In genomic region chr2:216499641-216500218, GRCh38 we compare ENCODE assay signal across 8 cellular contexts. TPM values are rescaled to one million over a fixed set of nuclear protein-coding genes. Genes with fewer than 3 reads are reported as not detected.
DNase-seq lines count a peak whose midpoint lies in the region; ATAC-seq and TF ChIP-seq lines count a peak whose summit lies in the region.

No MANE protein-coding gene starts in this region.

- H3K36me3 ChIP-seq in ACC112 (ENCODE audit: insufficient read depth, low read length) = peaks cover 57% of the 10 kb centered on the region
- H3K36me3 ChIP-seq in breast epithelium = no peaks in the 10 kb centered on the region
- H3K36me3 ChIP-seq in mucosa of stomach (ENCODE audit: control insufficient read depth, insufficient read depth, low read length) = no peaks in the 10 kb centered on the region

- H3K27me3 Mint-ChIP-seq in IgD-negative memory B cell = no peaks in the 10 kb centered on the region

- H3K4me1 Mint-ChIP-seq in IgD-negative memory B cell = peaks cover 35 to 41% (median 38%) of the 10 kb centered on the region in 3 donors

- no peak for ATAC-seq in HG03571 (IDR thresholded peaks at IDR 0.05; ENCODE audit: unreplicated experiment)

- peak overlapping the region; percentile 91 to 98 (median 95) for H3K4me3 Mint-ChIP-seq in IgD-negative memory B cell

- TF ChIP-seq POLR2A in breast epithelium (IDR thresholded peaks at IDR 0.05) = no peak

- DNase-seq in breast epithelium (ENCODE audit: low spot score in 2 of 2) = no peak
- no peak for DNase-seq in COLO829 (ENCODE audit: low spot score)
- DNase-seq in CD1c-positive myeloid dendritic cell (ENCODE audit: extremely low spot score) = no peak
- DNase-seq in NCI-H2081 (lab: John Stamatoyannopoulos, UW) = no peak

- H3K27ac Mint-ChIP-seq in IgD-negative memory B cell = peak overlapping the region; percentile 61 to 96 (median 86)

- H3K9ac ChIP-seq in mucosa of stomach (ENCODE audit: low read length) = peak overlapping the region; percentile 97

- H3K4me3 ChIP-seq in ACC112 (ENCODE audit: low read depth, low read length) (peak overlapping the region; percentile 99), breast epithelium (peak overlapping the region; percentile 64 to 75 (median 75)), mucosa of stomach (ENCODE audit: low read length) (peak overlapping the region; percentile 90)

- H3K9me3 ChIP-seq in breast epithelium (no peaks in the 10 kb centered on the region), mucosa of stomach (ENCODE audit: control insufficient read depth, low read length) (no peaks in the 10 kb centered on the region)

- no peaks in the 10 kb centered on the region for H3K27me3 ChIP-seq in ACC112 (ENCODE audit: insufficient read depth, low read length)
- H3K27me3 ChIP-seq in breast epithelium = no peaks in the 10 kb centered on the region
- no peaks in the 10 kb centered on the region for H3K27me3 ChIP-seq in mucosa of stomach (ENCODE audit: control insufficient read depth, insufficient read depth, low read length)

- H3K27ac ChIP-seq in ACC112 (ENCODE audit: low read depth, low read length) (peak overlapping the region; percentile 81), breast epithelium (peak overlapping the region; percentile 86 to 90)

- peaks cover 5% of the 10 kb centered on the region for H3K36me3 Mint-ChIP-seq in IgD-negative memory B cell

- no peak for TF ChIP-seq CTCF in breast epithelium (IDR thresholded peaks at IDR 0.05)

- H3K79me2 ChIP-seq in ACC112 (ENCODE audit: control insufficient read depth, insufficient read depth, low read length, unreplicated experiment) = peaks cover 60% of the 10 kb centered on the region

- H2AFZ ChIP-seq in ACC112 (ENCODE audit: low read length, unreplicated experiment) = no peak overlapping the region

- H3K9me3 Mint-ChIP-seq in IgD-negative memory B cell = no peaks in the 10 kb centered on the region

- H3K4me1 ChIP-seq in ACC112 (ENCODE audit: control insufficient read depth, insufficient read depth, low read length, unreplicated experiment) (peaks cover 58% of the 10 kb centered on the region), breast epithelium (peaks cover 0 to 8% of the 10 kb centered on the region in 2 donors), mucosa of stomach (ENCODE audit: control insufficient read depth, insufficient read depth, low read length) (peaks cover 20% of the 10 kb centered on the region)

- intact Hi-C loops in breast epithelium (cut with DNase I; ENCODE audit: low total_unique reads) = no loop called here

RNA-seq across cellular contexts. Expression of gene RPL37A, which starts 1.1 kb away (rescaled TPM):
- polyA plus RNA-seq in IgD-negative memory B cell = 4,003 TPM
- 1,000 to 10,000 TPM; 1,604 to 2,277 (median 1,692) TPM for total RNA-seq in breast epithelium
